ENCODE assay signal across 7 cellular contexts in the genomic region with DNA sequence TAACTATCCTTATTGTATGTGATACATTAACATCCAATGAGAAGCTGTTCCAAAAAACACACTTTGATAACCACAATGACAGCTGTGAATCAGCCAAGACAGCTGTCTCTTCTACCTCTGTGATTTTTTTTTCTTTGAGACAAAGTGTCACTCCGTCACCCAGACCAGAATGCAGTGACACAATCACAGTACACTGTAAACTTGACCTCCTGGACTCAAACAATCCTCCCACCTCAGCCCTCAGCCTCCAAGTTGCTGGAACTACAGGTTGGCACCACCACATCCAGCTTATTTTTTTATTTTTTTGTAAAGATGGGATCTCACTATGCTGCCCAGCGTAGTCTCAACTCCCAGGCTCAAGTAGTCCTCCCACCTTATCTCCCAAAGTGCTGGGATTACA.
"Had no signal": no experiment of that assay in that cellular context is flagged by ENCODE, and none has a peak within 500 bp of the region (broad histone marks: within the 10 kb centered on the region; RNA-seq: fewer than 3 reads in every experiment).

No MANE protein-coding gene starts in this region.

- DNase-seq: H9, HCEC 1CT, KBM-7 had no signal

- H2AFZ ChIP-seq: GM23338 had no signal

- FAIRE-seq: H1, H54, HTR-8/SVneo had no signal

- ATAC-seq: GM23338 had no signal

- H3K4me2 ChIP-seq: GM23338 had no signal

- H3K4me3 ChIP-seq: GM23338 had no signal
